In the genomic region with DNA sequence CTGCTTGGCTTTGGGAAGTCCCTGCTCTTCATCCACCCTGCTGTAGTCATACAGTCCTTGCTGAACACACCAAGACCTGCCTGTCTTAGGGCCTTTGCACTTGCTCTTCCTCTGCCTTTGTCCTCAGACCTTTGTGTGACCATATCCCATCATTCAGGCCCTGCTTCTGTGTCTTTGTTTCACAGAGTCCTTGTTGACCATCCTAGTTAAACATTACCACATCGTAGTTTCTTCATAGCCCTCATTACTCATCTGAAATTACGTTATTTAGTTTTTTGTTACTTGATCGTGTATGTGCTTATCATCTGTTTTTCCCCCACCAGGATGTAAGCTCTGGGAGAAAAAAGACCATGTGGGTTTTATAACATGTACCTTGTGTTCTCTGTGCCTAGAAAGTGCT, we compare ENCODE assay signal across 16 cellular contexts. TPM values are rescaled to one million over a fixed set of nuclear protein-coding genes. Genes with fewer than 3 reads are reported as not detected.
DNase-seq lines count a peak whose midpoint lies in the region; ATAC-seq, FAIRE-seq and TF ChIP-seq lines count a peak whose summit lies in the region.
"Had no signal": no experiment of that assay in that cellular context is flagged by ENCODE, and none has a peak within 500 bp of the region (broad histone marks: within the 10 kb centered on the region; RNA-seq: fewer than 3 reads in every experiment).

No MANE protein-coding gene starts in this region.

- H3F3A ChIP-seq in GM23248 (ENCODE audit: insufficient read depth): no peaks in the 10 kb centered on the region

- peaks cover 6% of the 10 kb centered on the region; the same call in 1 of the 2 replicates for H3K27me3 ChIP-seq in GM23248 (replicated peaks; ENCODE audit: insufficient read depth)
- H3K27me3 ChIP-seq in bronchial epithelial cell (ENCODE audit: control insufficient read depth, insufficient read depth, low read length): no peaks in the 10 kb centered on the region
- H3K27me3 ChIP-seq in CD8-positive, alpha-beta memory T cell (ENCODE audit: insufficient read depth, low read length, poor library complexity, severe bottlenecking): no peaks in the 10 kb centered on the region
- H3K27me3 ChIP-seq: BLaER1 had no signal

- no peak overlapping the region for H3K9ac ChIP-seq in GM23248
- H3K9ac ChIP-seq: BLaER1 had no signal

- H3K36me3 Mint-ChIP-seq in CD8-positive, alpha-beta memory T cell: no peaks in the 10 kb centered on the region

- ATAC-seq in left lobe of liver: peak; percentile 86
- ATAC-seq: GM23338 had no signal

- H3K27ac ChIP-seq in GM23248: no peak overlapping the region
- no peak overlapping the region for H3K27ac ChIP-seq in CD8-positive, alpha-beta memory T cell (ENCODE audit: low read depth, low read length)
- H3K27ac ChIP-seq: BLaER1, HL-60 had no signal

- POLR2A ChIA-PET in CD8-positive, alpha-beta memory T cell (lab: Charles Lee): no interaction called here

- 63 to 68% methylated on average over 3 of the region's 3 CpGs for WGBS in GM23248 (ENCODE audit: low coverage in 1 of 2, low lambda C conversion rate in 2 of 2, missing lambda C conversion rate in 2 of 2), 2 experiments

- FAIRE-seq in bronchial epithelial cell (lab: Jason Lieb, UNC): peak; percentile 32
- FAIRE-seq: G401.6, GM12891 had no signal

- in situ Hi-C loops in GM23248 (cut with MboI): loop anchor here (5.0 kb wide), 1 partner anchor 56 kb away; no protein-coding TSS in a partner anchor

- no peak overlapping the region for H2AFZ ChIP-seq in GM23248
- H2AFZ ChIP-seq: GM23338 had no signal

- CTCF ChIA-PET in CD8-positive, alpha-beta memory T cell (lab: Charles Lee): no interaction called here

- no peak overlapping the region for H3K4me3 Mint-ChIP-seq in CD8-positive, alpha-beta memory T cell
- H3K4me3 Mint-ChIP-seq: GM23338 had no signal

- no peaks in the 10 kb centered on the region for H4K20me1 ChIP-seq in GM23248 (ENCODE audit: insufficient read depth)
- H4K20me1 ChIP-seq: BLaER1 had no signal

- no peaks in the 10 kb centered on the region for H3K4me1 Mint-ChIP-seq in CD8-positive, alpha-beta memory T cell
- H3K4me1 Mint-ChIP-seq: GM23338 had no signal

- H3K4me2 ChIP-seq in GM23248 (ENCODE audit: unreplicated experiment): no peak overlapping the region
- H3K4me2 ChIP-seq: BLaER1, GM23338 had no signal

- TF ChIP-seq CTCF in bronchial epithelial cell (IDR thresholded peaks at IDR 0.05; ENCODE audit: insufficient read depth, low read length, severe bottlenecking): no peak

- H3K4me3 ChIP-seq in GM23248 (no peak overlapping the region), bronchial epithelial cell (ENCODE audit: low read depth, low read length) (no peak overlapping the region)
- H3K4me3 ChIP-seq in CD8-positive, alpha-beta memory T cell (ENCODE audit: low read length): no peak overlapping the region
- H3K4me3 ChIP-seq: BLaER1, GM23338 had no signal

- H3K79me2 ChIP-seq in GM23248 (ENCODE audit: insufficient read depth): no peaks in the 10 kb centered on the region

- peaks cover 13 to 16% of the 10 kb centered on the region in 2 donors for H3K27me3 Mint-ChIP-seq in CD8-positive, alpha-beta memory T cell

- H3K9me3 ChIP-seq in GM23248 (ENCODE audit: low read depth): no peaks in the 10 kb centered on the region
- peaks cover 4% of the 10 kb centered on the region for H3K9me3 ChIP-seq in CD8-positive, alpha-beta memory T cell (ENCODE audit: low read length)
- H3K9me3 ChIP-seq: BLaER1 had no signal

- H3K4me1 ChIP-seq in GM23248 (ENCODE audit: insufficient read depth): no peaks in the 10 kb centered on the region
- H3K4me1 ChIP-seq in CD8-positive, alpha-beta memory T cell (ENCODE audit: insufficient read depth, low read length): no peaks in the 10 kb centered on the region
- H3K4me1 ChIP-seq: BLaER1 had no signal

- no peaks in the 10 kb centered on the region for H3K9me2 ChIP-seq in GM23248 (ENCODE audit: insufficient read depth)

- H3K27ac Mint-ChIP-seq in CD8-positive, alpha-beta memory T cell: no peak overlapping the region
- H3K27ac Mint-ChIP-seq: GM23338 had no signal

- DNase-seq in GM23248 (peak; percentile 14), bronchial epithelial cell (ENCODE audit: low read depth) (peak; percentile 92), left lobe of liver (ENCODE audit: low spot score) (no peak), NCI-H748 treated with DMSO at 0.1 percent for 48 hours (lab: John Stamatoyannopoulos, UW) (no peak)
- DNase-seq in stimulated activated CD4-positive, alpha-beta T cell treated with anti-CD3 and anti-CD28 coated beads, Interleukin-4, amount 100 ng/mL, for 4 hours: no peak
- no peak for DNase-seq in CD8-positive, alpha-beta memory T cell
- DNase-seq: DMS 273 treated with DMSO at 0.1 percent for 48 hours, DMS79 treated with DMSO at 0.1 percent for 48 hours, EL, H7 had no signal

- no peaks in the 10 kb centered on the region for H3K36me3 ChIP-seq in GM23248 (ENCODE audit: low read depth)
- H3K36me3 ChIP-seq in bronchial epithelial cell (ENCODE audit: control insufficient read depth, insufficient read depth, low read length): no peaks in the 10 kb centered on the region
- no peaks in the 10 kb centered on the region for H3K36me3 ChIP-seq in CD8-positive, alpha-beta memory T cell (ENCODE audit: insufficient read depth, low read length)
- H3K36me3 ChIP-seq: BLaER1 had no signal

- H3K9me3 Mint-ChIP-seq in CD8-positive, alpha-beta memory T cell: peaks cover 0 to 3% (median 0%) of the 10 kb centered on the region in 5 donors

RNA-seq across cellular contexts. Expression of a gene that starts 18.3 kb away (rescaled TPM):
- not detected in 2 replicates for total RNA-seq in GM23248 (2014; rRNA removed; shearing (Covaris generic))
- not detected in 2 replicates for polyA plus RNA-seq in GM23248 (2016; fragmentation: Nextera tagmentation; extraction: Ambion mirVana)
- not detected in 2 replicates for total RNA-seq in bronchial epithelial cell
- total RNA-seq in left lobe of liver: not detected
- total RNA-seq in CD8-positive, alpha-beta memory T cell: not detected
- polyA plus RNA-seq in CD8-positive, alpha-beta memory T cell: not detected
- total RNA-seq: A673, GM23338, H7 had no signal
- polyA plus RNA-seq: GM23338 had no signal

RNA-seq across cellular contexts. Expression of a gene that starts 20.3 kb away (rescaled TPM):
- 0.76 and 1.1 TPM in 2 replicates for total RNA-seq in GM23248 (2014; rRNA removed; shearing (Covaris generic))
- 0.68 and 1.2 TPM in 2 replicates for polyA plus RNA-seq in GM23248 (2016; fragmentation: Nextera tagmentation; extraction: Ambion mirVana)
- 1.6 and 14.6 TPM in 2 replicates for total RNA-seq in bronchial epithelial cell
- not detected for total RNA-seq in left lobe of liver
- total RNA-seq in CD8-positive, alpha-beta memory T cell: not detected
- not detected for polyA plus RNA-seq in CD8-positive, alpha-beta memory T cell
- total RNA-seq: A673, GM23338, H7 had no signal
- polyA plus RNA-seq: GM23338 had no signal

RNA-seq across cellular contexts. Expression of a gene that starts 41.8 kb away (rescaled TPM):
- total RNA-seq in GM23248 (2014; rRNA removed; shearing (Covaris generic)): not detected in 2 replicates
- not detected in 2 replicates for polyA plus RNA-seq in GM23248 (2016; fragmentation: Nextera tagmentation; extraction: Ambion mirVana)
- not detected in 2 replicates for total RNA-seq in bronchial epithelial cell
- not detected for total RNA-seq in left lobe of liver
- not detected for total RNA-seq in CD8-positive, alpha-beta memory T cell
- not detected for polyA plus RNA-seq in CD8-positive, alpha-beta memory T cell
- total RNA-seq: A673, GM23338, H7 had no signal
- polyA plus RNA-seq: GM23338 had no signal

RNA-seq across cellular contexts. Expression of a gene that starts 50.5 kb away (rescaled TPM):
- not detected in 2 replicates for total RNA-seq in GM23248 (2014; rRNA removed; shearing (Covaris generic))
- not detected in 2 replicates for polyA plus RNA-seq in GM23248 (2016; fragmentation: Nextera tagmentation; extraction: Ambion mirVana)
- not detected in 2 replicates for total RNA-seq in bronchial epithelial cell
- not detected for total RNA-seq in left lobe of liver
- total RNA-seq in CD8-positive, alpha-beta memory T cell: not detected
- not detected for polyA plus RNA-seq in CD8-positive, alpha-beta memory T cell
- total RNA-seq: A673, GM23338, H7 had no signal
- polyA plus RNA-seq: GM23338 had no signal

RNA-seq across cellular contexts. Expression of a gene that starts 55.2 kb away (rescaled TPM):
- not detected in 2 replicates for total RNA-seq in GM23248 (2014; rRNA removed; shearing (Covaris generic))
- not detected in 2 replicates for polyA plus RNA-seq in GM23248 (2016; fragmentation: Nextera tagmentation; extraction: Ambion mirVana)
- total RNA-seq in bronchial epithelial cell (41.2 TPM in 1 of 2 replicates, not detected in the other), left lobe of liver (not detected)
- not detected for total RNA-seq in CD8-positive, alpha-beta memory T cell
- polyA plus RNA-seq in CD8-positive, alpha-beta memory T cell: not detected
- total RNA-seq: A673, GM23338, H7 had no signal
- polyA plus RNA-seq: GM23338 had no signal

Comparison
In these comparisons a context has a peak if more than half of its experiments do, and no peak if none do; other contexts are left out.
1. DNase-seq: peak in GM23248 (single experiment) and bronchial epithelial cell (single experiment); none in left lobe of liver (single experiment), NCI-H748 treated with DMSO at 0.1 percent for 48 hours (single experiment), stimulated activated CD4-positive, alpha-beta T cell treated with anti-CD3 and anti-CD28 coated beads, Interleukin-4, amount 100 ng/mL, for 4 hours (0 of 2) and CD8-positive, alpha-beta memory T cell (0 of 5).